In genomic region chr6:142489722-142490610, GRCh38 we compare ENCODE assay signal across 29 cellular contexts.
DNase-seq lines count a peak whose midpoint lies in the region; FAIRE-seq and TF ChIP-seq lines count a peak whose summit lies in the region.
"Had no signal": no experiment of that assay in that cellular context is flagged by ENCODE, and none has a peak within 500 bp of the region (broad histone marks: within the 10 kb centered on the region; RNA-seq: fewer than 3 reads in every experiment).

No MANE protein-coding gene starts in this region.

- H3K4me2 ChIP-seq in GM23248 (ENCODE audit: unreplicated experiment), result no peak overlapping the region
- no peak overlapping the region for H3K4me2 ChIP-seq in astrocyte (ENCODE audit: low read length)
- H3K4me2 ChIP-seq: smooth muscle cell had no signal

- H3K9me3 ChIP-seq in GM23248 (ENCODE audit: low read depth) (no peaks in the 10 kb centered on the region), astrocyte (ENCODE audit: insufficient read depth, low read depth, low read length) (no peaks in the 10 kb centered on the region)
- H3K9me3 ChIP-seq: thyroid gland had no signal

- H3K9me3 Mint-ChIP-seq in astrocyte (ENCODE audit: unreplicated experiment) (no peaks in the 10 kb centered on the region), mesothelial cell of epicardium (peaks cover 6% of the 10 kb centered on the region)
- peaks cover 4% of the 10 kb centered on the region for H3K9me3 Mint-ChIP-seq in activated T-helper 1 cell treated with anti-CD3 and anti-CD28 coated beads, Interleukin-12 subunit alpha, Interleukin-12 subunit beta, Interleukin-2, Interleukin-4 antibody, amounts not matched to agents 30 ng/mL and 10 ng/mL and 1 ng/mL, durations not matched to agents 14 hours and 24 hours and 36 hours
- H3K9me3 Mint-ChIP-seq: activated naive CD4-positive, alpha-beta T cell treated with anti-CD3 and anti-CD28 coated beads, Interleukin-2, amount 10 ng/mL, durations not matched to agents 7 days and 5 days; natural killer cell treated with Interleukin-12 subunit alpha and Interleukin-12 subunit beta and Interleukin-15 and Interleukin-18, amount 100 ng/mL, for 72 hours had no signal

- no peak overlapping the region for H3K4me3 ChIP-seq in AG10803 (ENCODE audit: low read length)
- H3K4me3 ChIP-seq in GM23248, result no peak overlapping the region
- no peak overlapping the region for H3K4me3 ChIP-seq in astrocyte (ENCODE audit: insufficient read depth, low read depth, low read length)
- H3K4me3 ChIP-seq: GM12878, smooth muscle cell, thyroid gland had no signal

- no peaks in the 10 kb centered on the region for H3K36me3 ChIP-seq in GM23248 (ENCODE audit: low read depth)
- H3K36me3 ChIP-seq in astrocyte (ENCODE audit: insufficient read depth, low read length), result no peaks in the 10 kb centered on the region
- H3K36me3 ChIP-seq: thyroid gland had no signal

- H3K27me3 ChIP-seq in GM23248 (replicated peaks; ENCODE audit: insufficient read depth) (no peaks in the 10 kb centered on the region), astrocyte (ENCODE audit: insufficient read depth, low read length) (no peaks in the 10 kb centered on the region)
- H3K27me3 ChIP-seq: thyroid gland had no signal

- H3K9ac ChIP-seq in GM23248 (no peak overlapping the region), astrocyte (ENCODE audit: low read length) (no peak overlapping the region)

- no peak for FAIRE-seq in astrocyte (lab: Jason Lieb, UNC)
- FAIRE-seq: GM12878, islet of Langerhans had no signal

- H3K36me3 Mint-ChIP-seq in astrocyte (ENCODE audit: low read depth, unreplicated experiment) (no peaks in the 10 kb centered on the region), mesothelial cell of epicardium (no peaks in the 10 kb centered on the region)
- H3K36me3 Mint-ChIP-seq in activated T-helper 1 cell treated with anti-CD3 and anti-CD28 coated beads, Interleukin-12 subunit alpha, Interleukin-12 subunit beta, Interleukin-2, Interleukin-4 antibody, amounts not matched to agents 30 ng/mL and 10 ng/mL and 1 ng/mL, durations not matched to agents 14 hours and 24 hours and 36 hours (ENCODE audit: low read depth), result no peaks in the 10 kb centered on the region
- H3K36me3 Mint-ChIP-seq: activated naive CD4-positive, alpha-beta T cell treated with anti-CD3 and anti-CD28 coated beads, Interleukin-2, amount 10 ng/mL, durations not matched to agents 7 days and 5 days; natural killer cell treated with Interleukin-12 subunit alpha and Interleukin-12 subunit beta and Interleukin-15 and Interleukin-18, amount 100 ng/mL, for 72 hours; T-cell had no signal

- H3K27ac ChIP-seq in GM23248 (no peak overlapping the region), astrocyte (ENCODE audit: low read depth, low read length) (no peak overlapping the region)
- H3K27ac ChIP-seq: RWPE1, thyroid gland had no signal

- H3F3A ChIP-seq in GM23248 (ENCODE audit: insufficient read depth), result 0 out of 2 replicates have a peak, but pooled peaks cover 5% of the 10 kb centered on the region

- peak; percentile 56 for DNase-seq in AG10803 (ENCODE audit: low read depth)
- peak; percentile 59 for DNase-seq in GM23248
- peak; percentile 53 for DNase-seq in astrocyte (ENCODE audit: low read depth)
- DNase-seq in foreskin melanocyte, result peak; percentile 24
- no peak for DNase-seq in nucleus accumbens (lab: John Stamatoyannopoulos, UW)
- DNase-seq in middle frontal gyrus (ENCODE audit: extremely low spot score, low spot score), result no peak
- DNase-seq in mesothelial cell of epicardium (ENCODE audit: low spot score in 2 of 2, unreplicated experiment in 2 of 2), result no peak
- DNase-seq in activated T-helper 1 cell treated with anti-CD3 and anti-CD28 coated beads, Interleukin-12 subunit alpha, Interleukin-12 subunit beta, Interleukin-2, Interleukin-4 antibody, amounts not matched to agents 30 ng/mL and 10 ng/mL and 1 ng/mL, durations not matched to agents 14 hours and 24 hours and 36 hours (ENCODE audit: low spot score), result no peak
- DNase-seq: activated CD4-positive, alpha-beta T cell treated with anti-CD3 and anti-CD28 coated beads, Interleukin-2, amount 50 U/mL, for 4 hours; activated naive CD4-positive, alpha-beta T cell treated with anti-CD3 and anti-CD28 coated beads, Interleukin-2, amount 10 ng/mL, durations not matched to agents 7 days and 5 days; amygdala; C1 segment of cervical spinal cord; DMS79 treated with DMSO at 0.1 percent for 48 hours; glutamatergic neuron; H7; NCI-H1436; NCI-H2081 treated with DMSO at 0.1 percent for 48 hours; NCI-H345; NCI-H748 treated with DMSO at 0.1 percent for 48 hours; stimulated activated CD4-positive, alpha-beta T cell treated with anti-CD3 and anti-CD28 coated beads, Interleukin-1b, Interleukin-23, amount 100 ng/mL, for 48 hours; stimulated activated CD8-positive, alpha-beta memory T cell treated with anti-CD3 and anti-CD28 coated beads, Interleukin-4, amount 100 ng/mL, for 48 hours; stimulated activated naive CD8-positive, alpha-beta T cell treated with anti-CD3 and anti-CD28 coated beads, Interleukin-15, amount 100 ng/mL, for 72 hours; T-cell; thyroid gland had no signal

- H2AFZ ChIP-seq in GM23248 (no peak overlapping the region), astrocyte (ENCODE audit: low read depth, low read length) (no peak overlapping the region)

- no peaks in the 10 kb centered on the region for H3K27me3 Mint-ChIP-seq in astrocyte (ENCODE audit: low read depth, unreplicated experiment)
- no peaks in the 10 kb centered on the region for H3K27me3 Mint-ChIP-seq in mesothelial cell of epicardium (ENCODE audit: low read depth)
- peaks cover 2% of the 10 kb centered on the region for H3K27me3 Mint-ChIP-seq in activated T-helper 1 cell treated with anti-CD3 and anti-CD28 coated beads, Interleukin-12 subunit alpha, Interleukin-12 subunit beta, Interleukin-2, Interleukin-4 antibody, amounts not matched to agents 30 ng/mL and 10 ng/mL and 1 ng/mL, durations not matched to agents 14 hours and 24 hours and 36 hours (ENCODE audit: insufficient read depth)
- H3K27me3 Mint-ChIP-seq: stimulated activated naive CD8-positive, alpha-beta T cell treated with anti-CD3 and anti-CD28 coated beads, Interleukin-15, amount 100 ng/mL, for 72 hours had no signal

- 91 to 94% methylated on average over 1 of the region's 1 CpG for WGBS in GM23248 (ENCODE audit: low coverage in 1 of 2, low lambda C conversion rate in 2 of 2, missing lambda C conversion rate in 2 of 2), 2 experiments

- H4K20me1 ChIP-seq in GM23248 (ENCODE audit: insufficient read depth) (no peaks in the 10 kb centered on the region), astrocyte (ENCODE audit: insufficient read depth, low read length) (no peaks in the 10 kb centered on the region)

- H3K79me2 ChIP-seq in GM23248 (ENCODE audit: insufficient read depth) (no peaks in the 10 kb centered on the region), astrocyte (ENCODE audit: insufficient read depth, low read length) (no peaks in the 10 kb centered on the region)

- H3K4me1 ChIP-seq in GM23248 (ENCODE audit: insufficient read depth) (peaks cover 5% of the 10 kb centered on the region; the same call in 1 of the 2 replicates), astrocyte (ENCODE audit: insufficient read depth, low read length) (no peaks in the 10 kb centered on the region)
- H3K4me1 ChIP-seq: thyroid gland had no signal

- TF ChIP-seq CTCF in AG10803 (conservative IDR thresholded peaks at IDR 0.05; ENCODE audit: low read length) (no peak), astrocyte (IDR thresholded peaks at IDR 0.05; ENCODE audit: insufficient read depth, low read depth, low read length) (no peak), mesothelial cell of epicardium (IDR thresholded peaks at IDR 0.05; ENCODE audit: unreplicated experiment) (no peak)

- H3K4me1 Mint-ChIP-seq in astrocyte (ENCODE audit: low read depth, unreplicated experiment), result no peaks in the 10 kb centered on the region
- H3K4me1 Mint-ChIP-seq in mesothelial cell of epicardium, result no peaks in the 10 kb centered on the region
- H3K4me1 Mint-ChIP-seq in activated T-helper 1 cell treated with anti-CD3 and anti-CD28 coated beads, Interleukin-12 subunit alpha, Interleukin-12 subunit beta, Interleukin-2, Interleukin-4 antibody, amounts not matched to agents 30 ng/mL and 10 ng/mL and 1 ng/mL, durations not matched to agents 14 hours and 24 hours and 36 hours (ENCODE audit: low read depth), result no peaks in the 10 kb centered on the region
- H3K4me1 Mint-ChIP-seq: T-cell had no signal

- no peak overlapping the region for H3K27ac Mint-ChIP-seq in astrocyte (ENCODE audit: unreplicated experiment)
- no peak overlapping the region for H3K27ac Mint-ChIP-seq in mesothelial cell of epicardium
- no peak overlapping the region for H3K27ac Mint-ChIP-seq in activated T-helper 1 cell treated with anti-CD3 and anti-CD28 coated beads, Interleukin-12 subunit alpha, Interleukin-12 subunit beta, Interleukin-2, Interleukin-4 antibody, amounts not matched to agents 30 ng/mL and 10 ng/mL and 1 ng/mL, durations not matched to agents 14 hours and 24 hours and 36 hours
- H3K27ac Mint-ChIP-seq: activated naive CD4-positive, alpha-beta T cell treated with anti-CD3 and anti-CD28 coated beads, Interleukin-2, amount 10 ng/mL, durations not matched to agents 7 days and 5 days; natural killer cell treated with Interleukin-12 subunit alpha and Interleukin-12 subunit beta and Interleukin-15 and Interleukin-18, amount 100 ng/mL, for 72 hours; stimulated activated naive CD8-positive, alpha-beta T cell treated with anti-CD3 and anti-CD28 coated beads, Interleukin-15, amount 100 ng/mL, for 72 hours; T-cell had no signal

- H3K9me2 ChIP-seq in GM23248 (ENCODE audit: insufficient read depth), result no peaks in the 10 kb centered on the region

- no peak overlapping the region for H3K4me3 Mint-ChIP-seq in astrocyte (ENCODE audit: unreplicated experiment)
- H3K4me3 Mint-ChIP-seq in mesothelial cell of epicardium, result no peak overlapping the region
- no peak overlapping the region for H3K4me3 Mint-ChIP-seq in activated T-helper 1 cell treated with anti-CD3 and anti-CD28 coated beads, Interleukin-12 subunit alpha, Interleukin-12 subunit beta, Interleukin-2, Interleukin-4 antibody, amounts not matched to agents 30 ng/mL and 10 ng/mL and 1 ng/mL, durations not matched to agents 14 hours and 24 hours and 36 hours
- H3K4me3 Mint-ChIP-seq: activated naive CD4-positive, alpha-beta T cell treated with anti-CD3 and anti-CD28 coated beads, Interleukin-2, amount 10 ng/mL, durations not matched to agents 7 days and 5 days; natural killer cell treated with Interleukin-12 subunit alpha and Interleukin-12 subunit beta and Interleukin-15 and Interleukin-18, amount 100 ng/mL, for 72 hours; stimulated activated naive CD8-positive, alpha-beta T cell treated with anti-CD3 and anti-CD28 coated beads, Interleukin-15, amount 100 ng/mL, for 72 hours; T-cell had no signal

- in situ Hi-C loops in GM23248 (cut with MboI), result loop anchor here (25.0 kb wide), 1 partner anchor 947 kb away; no protein-coding TSS in a partner anchor

- intact Hi-C loops in activated T-helper 1 cell treated with anti-CD3 and anti-CD28 coated beads, Interleukin-12 subunit alpha, Interleukin-12 subunit beta, Interleukin-2, Interleukin-4 antibody, amounts not matched to agents 30 ng/mL and 10 ng/mL and 1 ng/mL, durations not matched to agents 14 hours and 24 hours and 36 hours (cut with micrococcal nuclease), result no loop called here

Comparison
In these comparisons a context has a peak if more than half of its experiments do, and no peak if none do; other contexts are left out.
1. DNase-seq: peak in AG10803 (single experiment), GM23248 (single experiment), astrocyte (single experiment) and foreskin melanocyte (single experiment); none in nucleus accumbens (0 of 56), middle frontal gyrus (single experiment), mesothelial cell of epicardium (0 of 2) and activated T-helper 1 cell treated with anti-CD3 and anti-CD28 coated beads, Interleukin-12 subunit alpha, Interleukin-12 subunit beta, Interleukin-2, Interleukin-4 antibody, amounts not matched to agents 30 ng/mL and 10 ng/mL and 1 ng/mL, durations not matched to agents 14 hours and 24 hours and 36 hours (single experiment).